In genomic region chr12:96343347-96343954, GRCh38 we compare ENCODE assay signal across 10 cellular contexts. TPM values are rescaled to one million over a fixed set of nuclear protein-coding genes. Genes with fewer than 3 reads are reported as not detected.
DNase-seq lines count a peak whose midpoint lies in the region; ATAC-seq and TF ChIP-seq lines count a peak whose summit lies in the region.
"Had no signal": no experiment of that assay in that cellular context is flagged by ENCODE, and none has a peak within 500 bp of the region (broad histone marks: within the 10 kb centered on the region; RNA-seq: fewer than 3 reads in every experiment).

No MANE protein-coding gene starts in this region.

- H3K27me3 ChIP-seq in breast epithelium (no peaks in the 10 kb centered on the region), Peyer's patch (no peaks in the 10 kb centered on the region), suprapubic skin (no peaks in the 10 kb centered on the region)

- no peak for TF ChIP-seq CTCF in breast epithelium (IDR thresholded peaks at IDR 0.05)
- no peak for TF ChIP-seq CTCF in Peyer's patch (IDR thresholded peaks at IDR 0.05)
- TF ChIP-seq CTCF in suprapubic skin (IDR thresholded peaks at IDR 0.05) = no peak

- peak; percentile 27 to 31 for DNase-seq in Kasumi-1 (lab: John Stamatoyannopoulos, UW)
- DNase-seq in iris pigment epithelial cell (ENCODE audit: low read depth) = peak; percentile 67
- no peak for DNase-seq in breast epithelium (ENCODE audit: low spot score in 2 of 2)
- no peak for DNase-seq in Peyer's patch
- DNase-seq in suprapubic skin (ENCODE audit: low spot score in 2 of 2) = no peak
- no peak for DNase-seq in GM19238 (ENCODE audit: insufficient read length, low spot score)
- DNase-seq: GOT3, PC-9 had no signal

- 96% methylated on average over 3 of the region's 3 CpGs for WGBS in suprapubic skin

- no peaks in the 10 kb centered on the region for H3K4me1 ChIP-seq in breast epithelium
- H3K4me1 ChIP-seq in Peyer's patch = peaks cover 0 to 11% (median 0%) of the 10 kb centered on the region in 4 donors
- peaks cover 4% of the 10 kb centered on the region for H3K4me1 ChIP-seq in suprapubic skin

- H3K4me3 ChIP-seq in breast epithelium (no peak overlapping the region), Peyer's patch (no peak overlapping the region), suprapubic skin (no peak overlapping the region)
- H3K4me3 ChIP-seq: PC-9 had no signal

- intact Hi-C loops in breast epithelium (cut with DNase I; ENCODE audit: low total_unique reads) = no loop called here

- no peaks in the 10 kb centered on the region for H3K36me3 ChIP-seq in breast epithelium
- no peaks in the 10 kb centered on the region for H3K36me3 ChIP-seq in Peyer's patch
- no peaks in the 10 kb centered on the region for H3K36me3 ChIP-seq in suprapubic skin

- TF ChIP-seq POLR2A in breast epithelium (IDR thresholded peaks at IDR 0.05) (no peak), Peyer's patch (IDR thresholded peaks at IDR 0.05) (no peak), suprapubic skin (IDR thresholded peaks at IDR 0.05) (no peak)

- H3K27ac ChIP-seq in breast epithelium = no peak overlapping the region
- no peak overlapping the region for H3K27ac ChIP-seq in Peyer's patch
- no peak overlapping the region for H3K27ac ChIP-seq in suprapubic skin
- H3K27ac ChIP-seq: PC-9 had no signal

- ATAC-seq in GM18508 (IDR thresholded peaks at IDR 0.05; ENCODE audit: insufficient read depth, unreplicated experiment) = peak; percentile 77
- ATAC-seq in GM21529 (IDR thresholded peaks at IDR 0.05; ENCODE audit: unreplicated experiment) = peak; percentile 85

- TF ChIP-seq EP300 in suprapubic skin (IDR thresholded peaks at IDR 0.05) = no peak

- peaks cover 28 to 33% of the 10 kb centered on the region in 2 donors for H3K9me3 ChIP-seq in breast epithelium
- H3K9me3 ChIP-seq in Peyer's patch = peaks cover 0 to 7% (median 3%) of the 10 kb centered on the region in 4 donors
- H3K9me3 ChIP-seq in suprapubic skin = peaks cover 9% of the 10 kb centered on the region

RNA-seq across cellular contexts. Expression of gene CDK17, which starts 56.8 kb away (rescaled TPM):
- total RNA-seq in breast epithelium = 100 to 1,000 TPM in 1 of 3 donors, 10 to 100 TPM in 2; 47.7 to 113 (median 81.0) TPM
- 100 to 1,000 TPM in 1 of 4 donors, 10 to 100 TPM in 3; 41.2 to 126 (median 45.7) TPM for total RNA-seq in Peyer's patch
- total RNA-seq in suprapubic skin = 10 to 100 TPM; 38.7 to 93.3 (median 43.4) TPM

Comparison
In these comparisons a context has a peak if more than half of its experiments do, and no peak if none do; other contexts are left out.
1. DNase-seq: peak in Kasumi-1 (2 of 2) and iris pigment epithelial cell (single experiment); none in breast epithelium (0 of 2), Peyer's patch (0 of 3), suprapubic skin (0 of 2) and GM19238 (single experiment).